Comparison of ENCODE assay signal across 18 cellular contexts in the genomic region with DNA sequence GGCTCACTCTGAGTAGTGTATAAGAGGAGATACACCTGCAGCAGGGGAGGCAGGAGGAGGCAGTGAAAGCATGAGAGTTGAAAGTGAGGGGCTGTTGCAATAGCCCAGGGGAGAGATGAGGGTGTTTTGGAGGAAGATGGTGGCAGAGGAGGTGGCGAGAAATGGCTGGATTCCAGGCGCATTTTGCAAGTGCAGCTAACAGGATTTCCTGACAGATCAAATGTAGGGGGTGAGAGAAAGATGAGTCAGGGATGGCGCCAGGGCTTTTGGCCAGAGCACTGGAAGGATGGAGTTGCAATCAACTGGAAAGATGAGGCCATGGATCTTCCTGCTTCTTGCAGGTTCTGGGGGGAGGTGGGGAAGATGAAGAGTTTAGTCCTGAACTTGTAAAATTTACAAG. TPM values are rescaled to one million over a fixed set of nuclear protein-coding genes. Genes with fewer than 3 reads are reported as not detected.
DNase-seq lines count a peak whose midpoint lies in the region; ATAC-seq and TF ChIP-seq lines count a peak whose summit lies in the region.
"Had no signal": no experiment of that assay in that cellular context is flagged by ENCODE, and none has a peak within 500 bp of the region (broad histone marks: within the 10 kb centered on the region; RNA-seq: fewer than 3 reads in every experiment).

No MANE protein-coding gene starts in this region.

- DNase-seq in AG10803 (ENCODE audit: low read depth) (peak; percentile 29), MG63 (peak; percentile 82), cardiac fibroblast (ENCODE audit: low read depth in 2 of 2) (peak; percentile 27 to 44), kidney tubule cell (ENCODE audit: low spot score) (peak; percentile 70), NCI-H526 treated with DMSO at 0.1 percent for 48 hours (lab: John Stamatoyannopoulos, UW) (no peak), MV-4-11 (lab: John Stamatoyannopoulos, UW) (no peak), NCI-H1694 (lab: John Stamatoyannopoulos, UW) (no peak)
- DNase-seq: activated CD4-positive, alpha-beta memory T cell treated with anti-CD3 and anti-CD28 coated beads for 36 hours; activated naive CD8-positive, alpha-beta T cell treated with anti-CD3 and anti-CD28 coated beads for 36 hours; activated T-cell treated with anti-CD3 and anti-CD28 coated beads, Interleukin-2, amount 50 U/mL, for 72 hours; effector CD8-positive, alpha-beta T cell; Karpas-422; NCI-H1436; psoas muscle had no signal

- H3K9me3 ChIP-seq in MG63: no peaks in the 10 kb centered on the region
- H3K9me3 ChIP-seq: breast epithelium, psoas muscle had no signal

- no peak for TF ChIP-seq CTCF in AG10803 (conservative IDR thresholded peaks at IDR 0.05; ENCODE audit: low read length)
- TF ChIP-seq CTCF in cardiac fibroblast (IDR thresholded peaks at IDR 0.05; ENCODE audit: low read depth, low read length): no peak

- no peak for ATAC-seq in GM21390 (IDR thresholded peaks at IDR 0.05; ENCODE audit: unreplicated experiment)
- ATAC-seq: activated T-cell treated with anti-CD3 and anti-CD28 coated beads, Interleukin-2, amount 50 U/mL, for 72 hours; GM12878; GM23338; psoas muscle had no signal

- H3K4me3 ChIP-seq in AG10803 (ENCODE audit: low read length) (no peak overlapping the region), MG63 (no peak overlapping the region), cardiac fibroblast (replicated peaks in 1 of 2; ENCODE audit: low read depth in 2 of 2, low read length in 2 of 2) (no peak overlapping the region)
- H3K4me3 ChIP-seq: breast epithelium, GM12878, GM23338, psoas muscle had no signal

- no peaks in the 10 kb centered on the region for H3K27me3 ChIP-seq in MG63
- H3K27me3 ChIP-seq: breast epithelium had no signal

- no peaks in the 10 kb centered on the region for H3K36me3 ChIP-seq in MG63
- H3K36me3 ChIP-seq: breast epithelium had no signal

RNA-seq across cellular contexts. Expression of a gene that starts 16.8 kb away (rescaled TPM):
- total RNA-seq in MG63 (2014; rRNA removed; shearing (Covaris generic); ENCODE audit: low replicate concordance): 0.15 and 0.95 TPM in 2 replicates

Comparison
In these comparisons a context has a peak if more than half of its experiments do, and no peak if none do; other contexts are left out.
1. DNase-seq: peak in AG10803 (single experiment), MG63 (single experiment), cardiac fibroblast (2 of 2) and kidney tubule cell (single experiment); none in NCI-H526 treated with DMSO at 0.1 percent for 48 hours (single experiment), MV-4-11 (single experiment) and NCI-H1694 (single experiment).